In the genomic region with DNA sequence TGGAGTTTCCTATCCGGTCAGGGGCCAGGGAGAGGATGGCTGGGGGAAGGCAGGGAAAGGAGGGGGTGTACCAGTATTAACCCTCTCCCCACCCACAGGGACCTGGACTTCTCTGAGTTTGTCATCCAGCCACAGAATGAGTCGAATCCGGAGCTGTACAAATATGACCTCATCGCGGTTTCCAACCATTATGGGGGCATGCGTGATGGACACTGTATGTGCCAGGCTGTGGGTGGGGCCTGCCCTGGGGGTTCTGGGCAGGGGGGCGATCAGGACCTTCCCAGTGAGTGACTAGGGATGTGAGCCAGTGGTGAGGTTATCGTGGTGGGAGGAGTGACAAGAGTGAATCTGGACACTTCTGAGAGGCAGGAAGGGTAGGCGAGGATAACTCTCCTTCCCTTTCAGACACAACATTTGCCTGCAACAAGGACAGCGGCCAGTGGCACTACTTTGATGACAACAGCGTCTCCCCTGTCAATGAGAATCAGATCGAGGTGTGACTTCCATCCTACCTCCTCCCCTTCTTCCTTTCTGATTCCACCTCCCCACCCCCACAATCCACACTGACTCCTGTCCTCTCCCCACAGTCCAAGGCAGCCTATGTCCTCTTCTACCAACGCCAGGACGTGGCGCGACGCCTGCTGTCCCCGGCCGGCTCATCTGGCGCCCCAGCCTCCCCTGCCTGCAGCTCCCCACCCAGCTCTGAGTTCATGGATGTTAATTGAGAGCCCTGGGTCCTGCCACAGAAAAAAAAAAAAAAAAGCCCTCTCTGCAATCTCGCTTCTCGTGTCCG, we compare ENCODE assay signal across 15 cellular contexts. TPM values are rescaled to one million over a fixed set of nuclear protein-coding genes. Genes with fewer than 3 reads are reported as not detected.
DNase-seq lines count a peak whose midpoint lies in the region; ATAC-seq and TF ChIP-seq lines count a peak whose summit lies in the region.
"Had no signal": no experiment of that assay in that cellular context is flagged by ENCODE, and none has a peak within 500 bp of the region (broad histone marks: within the 10 kb centered on the region; RNA-seq: fewer than 3 reads in every experiment).

No MANE protein-coding gene starts in this region.

- no peak overlapping the region for H3K27ac ChIP-seq in GM23248
- H3K27ac ChIP-seq in trophoblast cell (ENCODE audit: low read depth, low read length), result no peak overlapping the region
- H3K27ac ChIP-seq in lower lobe of right lung, result no peak overlapping the region
- H3K27ac ChIP-seq: gastroesophageal sphincter, left lung had no signal

- H3K4me3 ChIP-seq in GM23248 (no peak overlapping the region), trophoblast cell (ENCODE audit: low read depth, low read length) (no peak overlapping the region), lower lobe of right lung (no peak overlapping the region)
- H3K4me3 ChIP-seq: gastroesophageal sphincter, left lung had no signal

- no peak overlapping the region for H4K91ac ChIP-seq in trophoblast cell (ENCODE audit: low read depth, low read length)

- H4K20me1 ChIP-seq in GM23248 (ENCODE audit: insufficient read depth), result no peaks in the 10 kb centered on the region

- H3K9me3 ChIP-seq in GM23248 (ENCODE audit: low read depth) (no peaks in the 10 kb centered on the region), trophoblast cell (ENCODE audit: insufficient read depth, low read depth, low read length) (no peaks in the 10 kb centered on the region), lower lobe of right lung (no peaks in the 10 kb centered on the region)
- H3K9me3 ChIP-seq: gastroesophageal sphincter, left lung had no signal

- WGBS in GM23248 (ENCODE audit: low coverage in 1 of 2, low lambda C conversion rate in 2 of 2, missing lambda C conversion rate in 2 of 2), 2 experiments, result 75 to 77% methylated on average over 5 to 23 of the region's 23 CpGs
- no CpG with 5 or more reads among the region's 23 CpGs for WGBS in trophoblast cell (ENCODE audit: extremely low coverage, insufficient coverage, insufficient read length)

- no peaks in the 10 kb centered on the region for H3F3A ChIP-seq in GM23248 (ENCODE audit: insufficient read depth)

- ATAC-seq in activated T-helper 17 cell treated with anti-CD3 and anti-CD28 coated beads, Interleukin-2, amount 50 U/mL, for 72 hours (replicated peaks), result peak; percentile 72
- no peak for ATAC-seq in lower lobe of right lung
- ATAC-seq: gastroesophageal sphincter had no signal

- peaks cover 37% of the 10 kb centered on the region for H3K36me3 Mint-ChIP-seq in activated T-helper 17 cell treated with anti-CD3 and anti-CD28 coated beads, Interleukin-2, amount 50 U/mL, for 72 hours (ENCODE audit: low read depth)
- H3K36me3 Mint-ChIP-seq in Calu3 (ENCODE audit: insufficient read depth, unreplicated experiment), result peaks cover 24% of the 10 kb centered on the region

- DNase-seq in AG08396 (ENCODE audit: low spot score) (peak; percentile 24), GM23248 (peak; percentile 52), iris pigment epithelial cell (ENCODE audit: low read depth) (peak; percentile 42), trophoblast cell (no peak), lower lobe of right lung (no peak), head of caudate nucleus (no peak), Calu3 (no peak)
- DNase-seq: cerebellar nuclear complex; left lung; NCI-H1694 treated with DMSO at 0.1 percent for 48 hours; NCI-H82; nucleus accumbens; stimulated activated naive CD4-positive, alpha-beta T cell had no signal

- H3K4me2 ChIP-seq in GM23248 (ENCODE audit: unreplicated experiment) (no peak overlapping the region), trophoblast cell (ENCODE audit: low read length) (no peak overlapping the region)

- no peak overlapping the region for H2AK5ac ChIP-seq in trophoblast cell (ENCODE audit: low read length)

- H3K79me2 ChIP-seq in GM23248 (ENCODE audit: insufficient read depth), result no peaks in the 10 kb centered on the region
- no peaks in the 10 kb centered on the region for H3K79me2 ChIP-seq in trophoblast cell (ENCODE audit: control insufficient read depth, insufficient read depth, low read length, poor library complexity)

- H3K79me1 ChIP-seq in trophoblast cell (ENCODE audit: low read length), result no peaks in the 10 kb centered on the region

- H3K4ac ChIP-seq in trophoblast cell (ENCODE audit: low read depth, low read length), result no peak overlapping the region

- H3K23ac ChIP-seq in trophoblast cell (ENCODE audit: low read length), result no peak overlapping the region

- H4K8ac ChIP-seq in trophoblast cell (ENCODE audit: low read depth, low read length), result no peak overlapping the region

- no peaks in the 10 kb centered on the region for H3K27me3 Mint-ChIP-seq in activated T-helper 17 cell treated with anti-CD3 and anti-CD28 coated beads, Interleukin-2, amount 50 U/mL, for 72 hours
- H3K27me3 Mint-ChIP-seq in Calu3 (ENCODE audit: unreplicated experiment), result no peaks in the 10 kb centered on the region

- CTCF ChIA-PET in Calu3 (lab: Charles Lee), result interaction anchor here (0.7 kb wide), 1 partner anchor 10 kb away, joined by 3 read pairs; no protein-coding TSS in a partner anchor

- H3K9ac ChIP-seq in GM23248, result no peak overlapping the region
- no peak overlapping the region for H3K9ac ChIP-seq in trophoblast cell (ENCODE audit: low read length)

- TF ChIP-seq CTCF in lower lobe of right lung (IDR thresholded peaks at IDR 0.05) (no peak), Calu3 (IDR thresholded peaks at IDR 0.05; ENCODE audit: unreplicated experiment) (no peak)

- in situ Hi-C loops in GM23248 (cut with MboI), result no loop called here

- H2BK120ac ChIP-seq in trophoblast cell (ENCODE audit: insufficient read depth, low read length, poor library complexity), result no peak overlapping the region

- peak overlapping the region; percentile 51 for H3K27ac Mint-ChIP-seq in activated T-helper 17 cell treated with anti-CD3 and anti-CD28 coated beads, Interleukin-2, amount 50 U/mL, for 72 hours
- no peak overlapping the region for H3K27ac Mint-ChIP-seq in Calu3 (ENCODE audit: unreplicated experiment)

- no peak overlapping the region for H3K18ac ChIP-seq in trophoblast cell (ENCODE audit: low read length)

- H2BK12ac ChIP-seq in trophoblast cell (ENCODE audit: low read length), result no peak overlapping the region

- no TSS peak for BruUV-seq in Calu3 (replicated peaks; lab: Mats Ljungman, UMichigan)

- no peaks in the 10 kb centered on the region for H3K9me2 ChIP-seq in GM23248 (ENCODE audit: insufficient read depth)

- no peaks in the 10 kb centered on the region for H3K9me3 Mint-ChIP-seq in activated T-helper 17 cell treated with anti-CD3 and anti-CD28 coated beads, Interleukin-2, amount 50 U/mL, for 72 hours
- no peaks in the 10 kb centered on the region for H3K9me3 Mint-ChIP-seq in Calu3 (ENCODE audit: low read depth, unreplicated experiment)

- no peak overlapping the region for H3K14ac ChIP-seq in trophoblast cell (ENCODE audit: low read length)

- H3K27me3 ChIP-seq in GM23248 (replicated peaks; ENCODE audit: insufficient read depth), result no peaks in the 10 kb centered on the region
- H3K27me3 ChIP-seq in trophoblast cell (ENCODE audit: insufficient read depth, low read length), result no peaks in the 10 kb centered on the region
- no peaks in the 10 kb centered on the region for H3K27me3 ChIP-seq in lower lobe of right lung (ENCODE audit: low read depth)
- H3K27me3 ChIP-seq: gastroesophageal sphincter, left lung had no signal

- H3K4me3 Mint-ChIP-seq in activated T-helper 17 cell treated with anti-CD3 and anti-CD28 coated beads, Interleukin-2, amount 50 U/mL, for 72 hours, result peak overlapping the region; percentile 22
- H3K4me3 Mint-ChIP-seq in Calu3 (ENCODE audit: low read depth, unreplicated experiment), result no peak overlapping the region

- no peaks in the 10 kb centered on the region for H3K4me1 ChIP-seq in GM23248 (ENCODE audit: insufficient read depth)
- H3K4me1 ChIP-seq in trophoblast cell (ENCODE audit: control insufficient read depth in 1 of 2, insufficient read depth in 2 of 2, low read length in 2 of 2), result no peaks in the 10 kb centered on the region
- H3K4me1 ChIP-seq in lower lobe of right lung, result no peaks in the 10 kb centered on the region
- H3K4me1 ChIP-seq: gastroesophageal sphincter, left lung had no signal

- no peak overlapping the region for H2AFZ ChIP-seq in GM23248
- H2AFZ ChIP-seq in trophoblast cell (ENCODE audit: insufficient read depth, low read length, poor library complexity), result no peak overlapping the region

- H4K12ac ChIP-seq in trophoblast cell (ENCODE audit: low read depth, low read length), result no peak overlapping the region

- H3K4me1 Mint-ChIP-seq in activated T-helper 17 cell treated with anti-CD3 and anti-CD28 coated beads, Interleukin-2, amount 50 U/mL, for 72 hours, result peaks cover 14% of the 10 kb centered on the region
- H3K4me1 Mint-ChIP-seq in Calu3 (ENCODE audit: low read depth, unreplicated experiment), result no peaks in the 10 kb centered on the region

- intact Hi-C loops in lower lobe of right lung (cut with DNase I), result no loop called here
- intact Hi-C loops in head of caudate nucleus (cut with DNase I), result no loop called here
- intact Hi-C loops in Calu3 (cut with micrococcal nuclease; ENCODE audit: unreplicated experiment), result no loop called here

- H3K36me3 ChIP-seq in GM23248 (ENCODE audit: low read depth) (no peaks in the 10 kb centered on the region), trophoblast cell (ENCODE audit: control insufficient read depth in 1 of 2, insufficient read depth in 2 of 2, low read length in 2 of 2) (peaks cover 38 to 41% of the 10 kb centered on the region in 2 experiments), lower lobe of right lung (peaks cover 37% of the 10 kb centered on the region)

- no peak overlapping the region for H2BK5ac ChIP-seq in trophoblast cell (ENCODE audit: low read depth, low read length, poor library complexity)

RNA-seq across cellular contexts. Expression of a gene that starts 14.6 kb away (rescaled TPM):
- 30.2 and 36.6 TPM in 2 replicates for total RNA-seq in GM23248 (2014; rRNA removed; shearing (Covaris generic))
- 61.4 and 61.5 TPM in 2 replicates for polyA plus RNA-seq in GM23248 (2016; fragmentation: Nextera tagmentation; extraction: Ambion mirVana)
- 10 to 100 TPM; 24.0 to 26.6 TPM for total RNA-seq in activated T-helper 17 cell treated with anti-CD3 and anti-CD28 coated beads, Interleukin-2, amount 50 U/mL, for 72 hours
- polyA plus RNA-seq in trophoblast cell (2013), result 36.7 and 37.3 TPM in 2 replicates
- total RNA-seq in lower lobe of right lung (52.9 TPM), Calu3 (2022) (72.0 and 84.2 TPM in 2 replicates)

RNA-seq across cellular contexts. Expression of a gene that starts 28.9 kb away (rescaled TPM):
- 89.5 and 97.8 TPM in 2 replicates for total RNA-seq in GM23248 (2014; rRNA removed; shearing (Covaris generic))
- polyA plus RNA-seq in GM23248 (2016; fragmentation: Nextera tagmentation; extraction: Ambion mirVana), result 103 and 105 TPM in 2 replicates
- 10 to 100 TPM; 58.3 to 71.5 TPM for total RNA-seq in activated T-helper 17 cell treated with anti-CD3 and anti-CD28 coated beads, Interleukin-2, amount 50 U/mL, for 72 hours
- 90.6 and 94.2 TPM in 2 replicates for polyA plus RNA-seq in trophoblast cell (2013)
- total RNA-seq in lower lobe of right lung (59.2 TPM), Calu3 (2022) (148 and 154 TPM in 2 replicates)

RNA-seq across cellular contexts. Expression of a gene that starts 53.8 kb away (rescaled TPM):
- total RNA-seq in GM23248 (2014; rRNA removed; shearing (Covaris generic)), result 264 and 266 TPM in 2 replicates
- 141 and 146 TPM in 2 replicates for polyA plus RNA-seq in GM23248 (2016; fragmentation: Nextera tagmentation; extraction: Ambion mirVana)
- 100 to 1,000 TPM; 227 to 255 TPM for total RNA-seq in activated T-helper 17 cell treated with anti-CD3 and anti-CD28 coated beads, Interleukin-2, amount 50 U/mL, for 72 hours
- polyA plus RNA-seq in trophoblast cell (2013), result 138 and 139 TPM in 2 replicates
- total RNA-seq in lower lobe of right lung (152 TPM), Calu3 (2022) (234 and 240 TPM in 2 replicates)

Comparison
In these comparisons a context has a peak if more than half of its experiments do, and no peak if none do; other contexts are left out.
1. DNase-seq: peak in AG08396 (single experiment), GM23248 (single experiment) and iris pigment epithelial cell (single experiment); none in trophoblast cell (0 of 2), lower lobe of right lung (single experiment), head of caudate nucleus (0 of 42) and Calu3 (single experiment).